In genomic region chr17:9916108-9916507, GRCh38 we compare ENCODE assay signal across 8 cellular contexts. TPM values are rescaled to one million over a fixed set of nuclear protein-coding genes. Genes with fewer than 3 reads are reported as not detected.
"Had no signal": no experiment of that assay in that cellular context is flagged by ENCODE, and none has a peak within 500 bp of the region (broad histone marks: within the 10 kb centered on the region; RNA-seq: fewer than 3 reads in every experiment).

No MANE protein-coding gene starts in this region.

- ATAC-seq: GM23338, K562 had no signal

- DNase-seq: H9, HCEC 1CT, IMR-90, KG1 had no signal

- H3K4me3 ChIP-seq: GM23338, K562 had no signal

RNA-seq across cellular contexts. Expression of gene RCVRN, which starts 11.0 kb away (rescaled TPM):
- total RNA-seq: GM23338, H1, H9, HT-29, IMR-90, K562 had no signal
